19 cellular contexts compared by ENCODE assay signal in the genomic region with DNA sequence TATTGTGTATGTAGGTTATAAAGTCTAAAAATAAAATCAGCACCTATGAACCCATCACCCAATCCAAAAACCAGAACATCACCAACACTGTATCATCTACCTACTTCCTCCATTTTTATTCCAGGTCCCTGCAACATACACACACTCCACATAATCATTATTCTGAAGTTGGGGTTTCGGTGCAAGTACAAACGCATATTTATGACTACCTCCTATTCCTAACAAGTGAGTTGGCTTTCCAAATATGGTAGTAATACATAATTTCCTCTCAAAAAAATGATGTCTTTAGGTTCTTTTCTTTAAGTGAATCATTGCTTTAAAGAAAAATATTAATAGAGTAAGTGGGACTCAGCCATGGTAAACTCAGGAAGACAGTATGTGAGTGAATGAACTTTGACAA. TPM values are rescaled to one million over a fixed set of nuclear protein-coding genes. Genes with fewer than 3 reads are reported as not detected.
DNase-seq lines count a peak whose midpoint lies in the region; ATAC-seq and TF ChIP-seq lines count a peak whose summit lies in the region.
"Had no signal": no experiment of that assay in that cellular context is flagged by ENCODE, and none has a peak within 500 bp of the region (broad histone marks: within the 10 kb centered on the region; RNA-seq: fewer than 3 reads in every experiment).

No MANE protein-coding gene starts in this region.

- no peak overlapping the region for H2BK120ac ChIP-seq in mesendoderm (ENCODE audit: low read depth, low read length)

- H3K23ac ChIP-seq in mesendoderm (ENCODE audit: low read length): no peak overlapping the region

- ATAC-seq in CD4-positive, CD25-positive, alpha-beta regulatory T cell (ENCODE audit: low read depth in 2 of 2): no peak
- no peak for ATAC-seq in activated T-helper 17 cell treated with anti-CD3 and anti-CD28 coated beads, Interleukin-2, amount 50 U/mL, for 72 hours (replicated peaks)
- ATAC-seq in foreskin keratinocyte: peak; percentile 34

- H3K9me3 Mint-ChIP-seq in CD4-positive, CD25-positive, alpha-beta regulatory T cell: no peaks in the 10 kb centered on the region
- no peaks in the 10 kb centered on the region for H3K9me3 Mint-ChIP-seq in Calu3 (ENCODE audit: low read depth, unreplicated experiment)
- H3K9me3 Mint-ChIP-seq in activated T-helper 17 cell treated with anti-CD3 and anti-CD28 coated beads, Interleukin-2, amount 50 U/mL, for 72 hours: no peaks in the 10 kb centered on the region

- H3K4me1 ChIP-seq in CD4-positive, CD25-positive, alpha-beta regulatory T cell (ENCODE audit: control insufficient read depth, insufficient read depth, low read length, poor library complexity, severe bottlenecking): peaks cover 30% of the 10 kb centered on the region
- H3K4me1 ChIP-seq in foreskin keratinocyte: peaks cover 24% of the 10 kb centered on the region
- peaks cover 16% of the 10 kb centered on the region for H3K4me1 ChIP-seq in mesendoderm (ENCODE audit: control insufficient read depth, low read depth, low read length)

- no peak overlapping the region for H2BK15ac ChIP-seq in mesendoderm (replicated peaks; ENCODE audit: low read depth)

- H3K4ac ChIP-seq in mesendoderm (ENCODE audit: low read depth, low read length): no peak overlapping the region

- no peak overlapping the region for H3K4me2 ChIP-seq in mesendoderm (ENCODE audit: low read length)

- H3K9ac ChIP-seq in mesendoderm (ENCODE audit: low read length): no peak overlapping the region

- H3K27ac ChIP-seq in CD4-positive, CD25-positive, alpha-beta regulatory T cell (ENCODE audit: insufficient read depth, low read length, poor library complexity, severe bottlenecking): no peak overlapping the region
- peak overlapping the region; percentile 58 for H3K27ac ChIP-seq in foreskin keratinocyte
- H3K27ac ChIP-seq in mesendoderm (ENCODE audit: low read depth, low read length): no peak overlapping the region
- H3K27ac ChIP-seq: SJSA1 had no signal

- H3K4me1 Mint-ChIP-seq in CD4-positive, CD25-positive, alpha-beta regulatory T cell: peaks cover 56 to 80% (median 70%) of the 10 kb centered on the region in 4 donors
- H3K4me1 Mint-ChIP-seq in Calu3 (ENCODE audit: low read depth, unreplicated experiment): peaks cover 78% of the 10 kb centered on the region
- peaks cover 58% of the 10 kb centered on the region for H3K4me1 Mint-ChIP-seq in activated T-helper 17 cell treated with anti-CD3 and anti-CD28 coated beads, Interleukin-2, amount 50 U/mL, for 72 hours

- no peaks in the 10 kb centered on the region for H3K9me3 ChIP-seq in CD4-positive, CD25-positive, alpha-beta regulatory T cell (ENCODE audit: control insufficient read depth in 2 of 2, low read length in 2 of 2)
- H3K9me3 ChIP-seq: SJSA1 had no signal

- H4K5ac ChIP-seq in mesendoderm (ENCODE audit: low read length): no peak overlapping the region

- no TSS peak for BruUV-seq in Calu3 (replicated peaks; lab: Mats Ljungman, UMichigan)

- no peaks in the 10 kb centered on the region for H3K27me3 ChIP-seq in CD4-positive, CD25-positive, alpha-beta regulatory T cell (ENCODE audit: control insufficient read depth, insufficient read depth, low read length)
- H3K27me3 ChIP-seq in foreskin keratinocyte (no peaks in the 10 kb centered on the region), mesendoderm (ENCODE audit: insufficient read depth, low read length, poor library complexity) (no peaks in the 10 kb centered on the region)
- H3K27me3 ChIP-seq: SJSA1 had no signal

- peak overlapping the region; percentile 93 to 99 (median 98) for H3K4me3 Mint-ChIP-seq in CD4-positive, CD25-positive, alpha-beta regulatory T cell
- H3K4me3 Mint-ChIP-seq in Calu3 (ENCODE audit: low read depth, unreplicated experiment): peak overlapping the region; percentile 91
- peak overlapping the region; percentile 86 for H3K4me3 Mint-ChIP-seq in activated T-helper 17 cell treated with anti-CD3 and anti-CD28 coated beads, Interleukin-2, amount 50 U/mL, for 72 hours

- TF ChIP-seq CTCF in Calu3 (IDR thresholded peaks at IDR 0.05; ENCODE audit: unreplicated experiment) (no peak), foreskin keratinocyte (conservative IDR thresholded peaks at IDR 0.05) (no peak)

- H2AK5ac ChIP-seq in mesendoderm (ENCODE audit: low read length): no peak overlapping the region

- peaks cover 27% of the 10 kb centered on the region for H3K79me1 ChIP-seq in mesendoderm (ENCODE audit: low read length)

- H3K36me3 ChIP-seq in CD4-positive, CD25-positive, alpha-beta regulatory T cell (ENCODE audit: control insufficient read depth, insufficient read depth, low read length): no peaks in the 10 kb centered on the region
- no peaks in the 10 kb centered on the region for H3K36me3 ChIP-seq in mesendoderm (ENCODE audit: control insufficient read depth, insufficient read depth, low read length)
- H3K36me3 ChIP-seq: SJSA1 had no signal

- H2BK5ac ChIP-seq in mesendoderm (ENCODE audit: low read length): no peak overlapping the region

- no peak overlapping the region for H3K18ac ChIP-seq in mesendoderm (ENCODE audit: low read length)

- peak overlapping the region in 2 of 3 donors; percentile 44 to 92 for H3K27ac Mint-ChIP-seq in CD4-positive, CD25-positive, alpha-beta regulatory T cell
- H3K27ac Mint-ChIP-seq in Calu3 (ENCODE audit: unreplicated experiment): no peak overlapping the region
- no peak overlapping the region for H3K27ac Mint-ChIP-seq in activated T-helper 17 cell treated with anti-CD3 and anti-CD28 coated beads, Interleukin-2, amount 50 U/mL, for 72 hours

- H4K8ac ChIP-seq in mesendoderm (ENCODE audit: low read depth, low read length): no peak overlapping the region

- no peak for DNase-seq in CD4-positive, CD25-positive, alpha-beta regulatory T cell
- DNase-seq in Calu3: no peak
- peak; percentile 67 to 87 for DNase-seq in foreskin keratinocyte
- no peak for DNase-seq in mesenteric fat pad (ENCODE audit: low spot score)
- DNase-seq in mesendoderm: no peak
- DNase-seq in GM03348 (ENCODE audit: low spot score): no peak
- DNase-seq in germinal center (ENCODE audit: low spot score): no peak
- DNase-seq: ACHN, C1 segment of cervical spinal cord, DMS79 treated with DMSO at 0.1 percent for 48 hours, KG1, NCI-H1417, NCI-H187, NCI-H2107, NCI-H2227 treated with DMSO at 0.1 percent for 48 hours, NCI-H510A treated with DMSO at 0.1 percent for 48 hours, NCI-H774 had no signal

- H3K79me2 ChIP-seq in mesendoderm (ENCODE audit: control insufficient read depth, insufficient read depth, low read length): peaks cover 44% of the 10 kb centered on the region

- no peaks in the 10 kb centered on the region for H3K27me3 Mint-ChIP-seq in CD4-positive, CD25-positive, alpha-beta regulatory T cell
- no peaks in the 10 kb centered on the region for H3K27me3 Mint-ChIP-seq in Calu3 (ENCODE audit: unreplicated experiment)
- H3K27me3 Mint-ChIP-seq in activated T-helper 17 cell treated with anti-CD3 and anti-CD28 coated beads, Interleukin-2, amount 50 U/mL, for 72 hours: no peaks in the 10 kb centered on the region

- intact Hi-C loops in Calu3 (cut with micrococcal nuclease; ENCODE audit: unreplicated experiment): loop anchor here (5.0 kb wide), 1 partner anchor 35 kb away; no protein-coding TSS in a partner anchor

- H3K4me3 ChIP-seq in CD4-positive, CD25-positive, alpha-beta regulatory T cell (ENCODE audit: low read depth, low read length): peak overlapping the region; percentile 91
- no peak overlapping the region for H3K4me3 ChIP-seq in mesendoderm (ENCODE audit: low read length)
- H3K4me3 ChIP-seq: SJSA1 had no signal

- CTCF ChIA-PET in Calu3 (lab: Charles Lee): no interaction called here

- H3K36me3 Mint-ChIP-seq in CD4-positive, CD25-positive, alpha-beta regulatory T cell: peaks cover 5% of the 10 kb centered on the region
- peaks cover 42% of the 10 kb centered on the region for H3K36me3 Mint-ChIP-seq in Calu3 (ENCODE audit: insufficient read depth, unreplicated experiment)
- peaks cover 19% of the 10 kb centered on the region for H3K36me3 Mint-ChIP-seq in activated T-helper 17 cell treated with anti-CD3 and anti-CD28 coated beads, Interleukin-2, amount 50 U/mL, for 72 hours (ENCODE audit: low read depth)

- H3K56ac ChIP-seq in mesendoderm (ENCODE audit: low read length): no peak overlapping the region

- no CpG with 5 or more reads among the region's 2 CpGs for WGBS in mesendoderm (ENCODE audit: extremely low coverage, insufficient coverage, low lambda C conversion rate)

RNA-seq across cellular contexts. Expression of a gene that starts 3.3 kb away (rescaled TPM):
- 64.2 TPM for total RNA-seq in CD4-positive, CD25-positive, alpha-beta regulatory T cell
- polyA plus RNA-seq in CD4-positive, CD25-positive, alpha-beta regulatory T cell: 10 to 100 TPM; 14.1 to 21.4 (median 17.3) TPM
- total RNA-seq in Calu3 (2022) (62.0 and 71.3 TPM in 2 replicates), foreskin keratinocyte (24.4 and 28.3 TPM in 2 replicates), mesenteric fat pad (37.7 TPM)
- 10 to 100 TPM; 22.7 to 27.5 TPM for total RNA-seq in activated T-helper 17 cell treated with anti-CD3 and anti-CD28 coated beads, Interleukin-2, amount 50 U/mL, for 72 hours
- polyA plus RNA-seq in foreskin keratinocyte: 13.2 and 13.7 TPM in 2 replicates
- 8.4 TPM for polyA plus RNA-seq in mesendoderm (2013, experiment 1 of 2)
- polyA plus RNA-seq in mesendoderm (2013, experiment 2 of 2): 8.1 TPM

Comparison
In these comparisons a context has a peak if more than half of its experiments do, and no peak if none do; other contexts are left out.
1. DNase-seq: peak in foreskin keratinocyte (2 of 2); none in CD4-positive, CD25-positive, alpha-beta regulatory T cell (0 of 3), Calu3 (single experiment), mesenteric fat pad (single experiment), mesendoderm (single experiment), GM03348 (single experiment) and germinal center (single experiment).
2. H3K27ac Mint-ChIP-seq: peak in CD4-positive, CD25-positive, alpha-beta regulatory T cell (2 of 3); none in Calu3 (single experiment) and activated T-helper 17 cell treated with anti-CD3 and anti-CD28 coated beads, Interleukin-2, amount 50 U/mL, for 72 hours (single experiment).
3. Peak in every context shown above with its lines, with median percentiles within 50 percentile points of each other: H3K4me3 Mint-ChIP-seq.